ENCODE assay signal across 24 cellular contexts in the genomic region with DNA sequence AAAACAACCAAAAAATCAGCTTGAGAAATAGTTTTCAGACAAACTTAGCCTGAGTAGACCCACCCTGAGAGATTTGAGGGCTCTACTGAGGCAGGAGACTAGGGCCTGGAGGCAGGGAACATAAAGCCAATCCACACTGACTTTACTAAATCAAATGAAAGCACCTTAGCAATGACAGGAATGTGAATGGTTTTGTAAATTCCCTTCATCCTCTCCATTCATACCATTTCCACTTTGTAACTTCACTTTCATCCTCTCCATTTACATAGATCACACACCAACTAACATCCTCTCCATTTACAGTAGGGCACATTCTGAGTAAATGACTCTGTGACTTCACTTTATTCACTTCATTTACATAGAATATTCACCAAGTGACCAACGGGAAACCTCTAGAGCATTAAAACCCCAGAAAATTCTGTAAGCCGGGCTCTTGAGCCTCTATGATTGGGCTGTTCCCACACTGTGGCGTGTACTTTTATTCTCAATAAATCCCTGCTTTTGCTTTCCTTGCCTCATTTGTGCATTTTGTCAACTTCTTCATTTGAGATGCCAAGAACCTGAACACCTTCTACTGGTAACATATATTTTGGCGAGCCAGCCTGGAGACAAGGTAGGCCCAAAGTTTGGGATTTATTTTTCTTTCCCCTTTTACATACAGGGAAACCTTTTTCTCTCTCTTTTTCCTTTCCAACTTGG.
DNase-seq lines count a peak whose midpoint lies in the region; FAIRE-seq and TF ChIP-seq lines count a peak whose summit lies in the region.
"Had no signal": no experiment of that assay in that cellular context is flagged by ENCODE, and none has a peak within 500 bp of the region (broad histone marks: within the 10 kb centered on the region; RNA-seq: fewer than 3 reads in every experiment).

No MANE protein-coding gene starts in this region.

- H3K4me1 Mint-ChIP-seq in endothelial cell (ENCODE audit: unreplicated experiment), result peaks cover 58% of the 10 kb centered on the region
- H3K4me1 Mint-ChIP-seq in activated T-helper 2 cell treated with anti-CD3 and anti-CD28 coated beads, Interferon-gamma antibody, Interleukin-2, Interleukin-4, amounts not matched to agents 10 μg/mL and 5 μg/mL and 100 μg/mL, durations not matched to agents 14 hours and 24 hours and 36 hours (ENCODE audit: low read depth), result no peaks in the 10 kb centered on the region

- FAIRE-seq in HTR-8/SVneo (lab: Jason Lieb, UNC), result peak; percentile 23
- FAIRE-seq: GM12892, HepG2 had no signal

- H3K4me3 ChIP-seq in uterus, result no peak overlapping the region
- H3K4me3 ChIP-seq: BLaER1 treated with 17β-estradiol and CSF1 and Interleukin-3, amounts not matched to agents 10 nM and 100 nM; body of pancreas; coronary artery; PC-9; SJCRH30; vagina had no signal

- H3K4me1 ChIP-seq in uterus, result peaks cover 0 to 5% of the 10 kb centered on the region in 2 donors
- H3K4me1 ChIP-seq: SJCRH30, vagina had no signal

- no peaks in the 10 kb centered on the region for H3K9me3 ChIP-seq in uterus
- H3K9me3 ChIP-seq: BLaER1 treated with 17β-estradiol and CSF1 and Interleukin-3, amounts not matched to agents 10 nM and 100 nM; body of pancreas; SJCRH30; vagina had no signal

- H3K4me3 Mint-ChIP-seq in endothelial cell (ENCODE audit: unreplicated experiment), result no peak overlapping the region
- no peak overlapping the region for H3K4me3 Mint-ChIP-seq in activated T-helper 2 cell treated with anti-CD3 and anti-CD28 coated beads, Interferon-gamma antibody, Interleukin-2, Interleukin-4, amounts not matched to agents 10 μg/mL and 5 μg/mL and 100 μg/mL, durations not matched to agents 14 hours and 24 hours and 36 hours (ENCODE audit: low read depth)
- H3K4me3 Mint-ChIP-seq: activated CD8-positive, alpha-beta T cell treated with anti-CD3 and anti-CD28 coated beads for 36 hours; activated T-cell treated with anti-CD3 and anti-CD28 coated beads, Interleukin-2, amount 50 U/mL, for 4 hours; T-helper 1 cell treated with Interleukin-12 subunit alpha and Interleukin-12 subunit beta and Interleukin-4 antibody, amounts not matched to agents 30 μg/mL and 1 μg/mL, for 36 hours had no signal

- no peak for DNase-seq in HTR-8/SVneo (ENCODE audit: insufficient read length, low spot score)
- DNase-seq in endothelial cell (ENCODE audit: low spot score), result no peak
- peak; percentile 21 for DNase-seq in kidney tubule cell (ENCODE audit: low spot score)
- no peak for DNase-seq in uterus
- DNase-seq in NCI-H2081 (lab: John Stamatoyannopoulos, UW), result no peak
- no peak for DNase-seq in NCI-H2107 treated with DMSO at 0.1 percent for 48 hours (lab: John Stamatoyannopoulos, UW; ENCODE audit: unreplicated experiment)
- no peak for DNase-seq in activated T-helper 2 cell treated with anti-CD3 and anti-CD28 coated beads, Interferon-gamma antibody, Interleukin-2, Interleukin-4, amounts not matched to agents 10 μg/mL and 5 μg/mL and 100 μg/mL, durations not matched to agents 14 hours and 24 hours and 36 hours (ENCODE audit: low spot score)
- DNase-seq: activated CD8-positive, alpha-beta T cell treated with anti-CD3 and anti-CD28 coated beads for 36 hours; activated T-cell treated with anti-CD3 and anti-CD28 coated beads, Interleukin-2, amount 50 U/mL, for 4 hours; DMS 273 treated with DMSO at 0.1 percent for 48 hours; NCI-H1436; NCI-H82; occipital lobe; PC-9 had no signal

- TF ChIP-seq POLR2A in uterus (IDR thresholded peaks at IDR 0.05), result no peak

- TF ChIP-seq CTCF in endothelial cell (IDR thresholded peaks at IDR 0.05; ENCODE audit: unreplicated experiment) (no peak), uterus (IDR thresholded peaks at IDR 0.05) (no peak)

- H3K27ac ChIP-seq in uterus, result peak overlapping the region; percentile 36 to 63
- H3K27ac ChIP-seq: BLaER1 treated with 17β-estradiol and CSF1 and Interleukin-3, amounts not matched to agents 10 nM and 100 nM; body of pancreas; coronary artery; PC-9; SJCRH30; vagina; VCaP had no signal

- H3K36me3 Mint-ChIP-seq in endothelial cell (ENCODE audit: low read depth, unreplicated experiment), result no peaks in the 10 kb centered on the region
- no peaks in the 10 kb centered on the region for H3K36me3 Mint-ChIP-seq in activated T-helper 2 cell treated with anti-CD3 and anti-CD28 coated beads, Interferon-gamma antibody, Interleukin-2, Interleukin-4, amounts not matched to agents 10 μg/mL and 5 μg/mL and 100 μg/mL, durations not matched to agents 14 hours and 24 hours and 36 hours (ENCODE audit: low read depth)
- H3K36me3 Mint-ChIP-seq: activated naive CD4-positive, alpha-beta T cell treated with anti-CD3 and anti-CD28 coated beads, Interleukin-2, amount 50 U/mL, for 72 hours had no signal

- no peaks in the 10 kb centered on the region for H3K36me3 ChIP-seq in uterus
- H3K36me3 ChIP-seq: BLaER1 treated with 17β-estradiol and CSF1 and Interleukin-3, amounts not matched to agents 10 nM and 100 nM; SJCRH30; vagina had no signal

- intact Hi-C loops in uterus (cut with DNase I; ENCODE audit: low total_unique reads), result no loop called here
- intact Hi-C loops in activated T-helper 2 cell treated with anti-CD3 and anti-CD28 coated beads, Interferon-gamma antibody, Interleukin-2, Interleukin-4, amounts not matched to agents 10 μg/mL and 5 μg/mL and 100 μg/mL, durations not matched to agents 14 hours and 24 hours and 36 hours (cut with micrococcal nuclease), result no loop called here

- H3K27me3 Mint-ChIP-seq in endothelial cell (ENCODE audit: unreplicated experiment), result no peaks in the 10 kb centered on the region
- peaks cover 2% of the 10 kb centered on the region for H3K27me3 Mint-ChIP-seq in activated T-helper 2 cell treated with anti-CD3 and anti-CD28 coated beads, Interferon-gamma antibody, Interleukin-2, Interleukin-4, amounts not matched to agents 10 μg/mL and 5 μg/mL and 100 μg/mL, durations not matched to agents 14 hours and 24 hours and 36 hours (ENCODE audit: low read depth)
- H3K27me3 Mint-ChIP-seq: activated CD8-positive, alpha-beta T cell treated with anti-CD3 and anti-CD28 coated beads for 36 hours had no signal

- H3K27ac Mint-ChIP-seq in endothelial cell (ENCODE audit: unreplicated experiment), result peak overlapping the region; percentile 79
- no peak overlapping the region for H3K27ac Mint-ChIP-seq in activated T-helper 2 cell treated with anti-CD3 and anti-CD28 coated beads, Interferon-gamma antibody, Interleukin-2, Interleukin-4, amounts not matched to agents 10 μg/mL and 5 μg/mL and 100 μg/mL, durations not matched to agents 14 hours and 24 hours and 36 hours
- H3K27ac Mint-ChIP-seq: activated CD8-positive, alpha-beta T cell treated with anti-CD3 and anti-CD28 coated beads for 36 hours; activated naive CD4-positive, alpha-beta T cell treated with anti-CD3 and anti-CD28 coated beads, Interleukin-2, amount 50 U/mL, for 72 hours; T-helper 1 cell treated with Interleukin-12 subunit alpha and Interleukin-12 subunit beta and Interleukin-4 antibody, amounts not matched to agents 30 μg/mL and 1 μg/mL, for 36 hours had no signal

- H3K9me3 Mint-ChIP-seq in endothelial cell (ENCODE audit: unreplicated experiment), result no peaks in the 10 kb centered on the region
- H3K9me3 Mint-ChIP-seq in activated T-helper 2 cell treated with anti-CD3 and anti-CD28 coated beads, Interferon-gamma antibody, Interleukin-2, Interleukin-4, amounts not matched to agents 10 μg/mL and 5 μg/mL and 100 μg/mL, durations not matched to agents 14 hours and 24 hours and 36 hours, result no peaks in the 10 kb centered on the region
- H3K9me3 Mint-ChIP-seq: activated CD8-positive, alpha-beta T cell treated with anti-CD3 and anti-CD28 coated beads for 36 hours; activated naive CD4-positive, alpha-beta T cell treated with anti-CD3 and anti-CD28 coated beads, Interleukin-2, amount 50 U/mL, for 72 hours; activated T-cell treated with anti-CD3 and anti-CD28 coated beads, Interleukin-2, amount 50 U/mL, for 4 hours; T-helper 1 cell treated with Interleukin-12 subunit alpha and Interleukin-12 subunit beta and Interleukin-4 antibody, amounts not matched to agents 30 μg/mL and 1 μg/mL, for 36 hours had no signal

- no peaks in the 10 kb centered on the region for H3K27me3 ChIP-seq in uterus
- H3K27me3 ChIP-seq: BLaER1 treated with 17β-estradiol and CSF1 and Interleukin-3, amounts not matched to agents 10 nM and 100 nM; body of pancreas; SJCRH30; vagina had no signal
